ENCODE assay signal across 2 cellular contexts in genomic region chr5:146284016-146284415, GRCh38.
TF ChIP-seq lines count a peak whose summit lies in the region.

No MANE protein-coding gene starts in this region.

TF ChIP-seq in HCT116, 20 proteins besides CTCF, POLR2A, EP300 and RAD21 (continued from another document):
- TF ChIP-seq ZBTB33 (IDR thresholded peaks at IDR 0.05; ENCODE audit: extremely low read depth, insufficient replicate concordance, low read length) (no peak), ELF1 (IDR thresholded peaks at IDR 0.05; ENCODE audit: borderline replicate concordance, low read depth) (no peak), FOSL1 (IDR thresholded peaks at IDR 0.05; ENCODE audit: low read depth) (peak; percentile 39; the same call in 1 of the 2 replicates), EZH2 (IDR thresholded peaks at IDR 0.05) (no peak), ZNF274 (IDR thresholded peaks at IDR 0.05; ENCODE audit: low read depth, low read length) (no peak), JUND (IDR thresholded peaks at IDR 0.05) (peak; percentile 49), ZFX (IDR thresholded peaks at IDR 0.05) (no peak)

TF ChIP-seq in SK-N-SH treated with all-trans-retinoic acid at 6 μM for 48 hours, 23 proteins besides CTCF, POLR2A, EP300 and RAD21 (continued from another document):
- TF ChIP-seq OSR1 (CRISPR knock-in tag; IDR thresholded peaks at IDR 0.05) (no peak), PPARA (CRISPR knock-in tag; IDR thresholded peaks at IDR 0.05; ENCODE audit: borderline replicate concordance) (no peak), ZNF70 (CRISPR knock-in tag; IDR thresholded peaks at IDR 0.05) (no peak), ZNF565 (CRISPR knock-in tag; conservative IDR thresholded peaks at IDR 0.05; ENCODE audit: low read depth) (no peak)
- TF ChIP-seq, protein P1, sequence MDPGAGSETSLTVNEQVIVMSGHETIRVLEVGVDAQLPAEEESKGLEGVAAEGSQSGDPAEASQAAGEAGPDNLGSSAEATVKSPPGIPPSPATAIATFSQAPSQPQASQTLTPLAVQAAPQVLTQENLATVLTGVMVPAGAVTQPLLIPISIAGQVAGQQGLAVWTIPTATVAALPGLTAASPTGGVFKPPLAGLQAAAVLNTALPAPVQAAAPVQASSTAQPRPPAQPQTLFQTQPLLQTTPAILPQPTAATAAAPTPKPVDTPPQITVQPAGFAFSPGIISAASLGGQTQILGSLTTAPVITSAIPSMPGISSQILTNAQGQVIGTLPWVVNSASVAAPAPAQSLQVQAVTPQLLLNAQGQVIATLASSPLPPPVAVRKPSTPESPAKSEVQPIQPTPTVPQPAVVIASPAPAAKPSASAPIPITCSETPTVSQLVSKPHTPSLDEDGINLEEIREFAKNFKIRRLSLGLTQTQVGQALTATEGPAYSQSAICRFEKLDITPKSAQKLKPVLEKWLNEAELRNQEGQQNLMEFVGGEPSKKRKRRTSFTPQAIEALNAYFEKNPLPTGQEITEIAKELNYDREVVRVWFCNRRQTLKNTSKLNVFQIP (CRISPR knock-in tag; IDR thresholded peaks at IDR 0.05; ENCODE audit: borderline replicate concordance, low read depth) = no peak
